ENCODE assay signal across 8 cellular contexts in genomic region chr13:45341034-45341798, GRCh38. TPM values are rescaled to one million over a fixed set of nuclear protein-coding genes. Genes with fewer than 3 reads are reported as not detected.
DNase-seq lines count a peak whose midpoint lies in the region; ATAC-seq and TF ChIP-seq lines count a peak whose summit lies in the region.

Gene TPT1 (minus strand): TSS chr13:45341183. CDS start chr13:45341069, 114 bp downstream.

- H3K4me1 ChIP-seq in DOHH2 (ENCODE audit: control insufficient read depth, low read length) (peaks cover 36% of the 10 kb centered on the region), GM23338 (ENCODE audit: insufficient read depth) (peaks cover 26% of the 10 kb centered on the region), fibroblast of lung (ENCODE audit: control insufficient read depth, extremely low read depth, insufficient read depth, low read length) (peaks cover 3% of the 10 kb centered on the region)

- H2AFZ ChIP-seq in GM23338 (peak within 1 kb of the TSS; percentile 95), fibroblast of lung (ENCODE audit: low read length) (peak within 1 kb of the TSS; percentile 79)

- peak; percentile 98 for DNase-seq in GM23338 (ENCODE audit: low spot score)
- DNase-seq in LHCN-M2 (ENCODE audit: low read depth) = peak; percentile 98
- peak; percentile 97 for DNase-seq in RPMI8226
- DNase-seq in fibroblast of lung (ENCODE audit: low read depth in 2 of 2) = peak; percentile 97 to 99
- DNase-seq in natural killer cell = peak; percentile 99
- DNase-seq in stimulated activated naive CD4-positive, alpha-beta T cell treated with Interleukin-2 at 50 U/mL for 16 hours (lab: John Stamatoyannopoulos, UW) = peak; percentile 99

- H3K27ac ChIP-seq in DOHH2 (ENCODE audit: low read depth, low read length) = peak within 1 kb of the TSS; percentile 79
- peak within 1 kb of the TSS; percentile 98 for H3K27ac ChIP-seq in GM23338 (ENCODE audit: low read depth)
- H3K27ac ChIP-seq in fibroblast of lung (ENCODE audit: insufficient read depth, low read length) = peak within 1 kb of the TSS; percentile 98

- ATAC-seq in GM23338 (peak; percentile 90), natural killer cell (peak; percentile 81 to 93 (median 84))
- ATAC-seq in activated T-helper 17 cell treated with anti-CD3 and anti-CD28 coated beads, Interleukin-2, amount 50 U/mL, for 72 hours (replicated peaks) = peak; percentile 82

- H3K9me3 ChIP-seq in DOHH2 (ENCODE audit: control insufficient read depth, insufficient read depth, low read length) (no peaks in the 10 kb centered on the region), fibroblast of lung (ENCODE audit: control insufficient read depth, insufficient read depth, low read depth, low read length) (no peaks in the 10 kb centered on the region)

- peaks cover 6% of the 10 kb centered on the region; the same call in 1 of the 3 replicates for H3K9me3 Mint-ChIP-seq in GM23338
- no peaks in the 10 kb centered on the region for H3K9me3 Mint-ChIP-seq in activated T-helper 17 cell treated with anti-CD3 and anti-CD28 coated beads, Interleukin-2, amount 50 U/mL, for 72 hours
- H3K9me3 Mint-ChIP-seq in natural killer cell = no peaks in the 10 kb centered on the region

- peaks cover 38% of the 10 kb centered on the region for H4K20me1 ChIP-seq in DOHH2 (ENCODE audit: control insufficient read depth, insufficient read depth, low read depth, low read length)
- H4K20me1 ChIP-seq in GM23338 (replicated peaks; ENCODE audit: insufficient read depth) = peaks cover 44% of the 10 kb centered on the region
- H4K20me1 ChIP-seq in fibroblast of lung (ENCODE audit: control insufficient read depth, extremely low read depth, insufficient read depth, low read length) = peaks cover 9% of the 10 kb centered on the region

- H3K27ac Mint-ChIP-seq in GM23338 (peak within 1 kb of the TSS; percentile 100), natural killer cell (peak within 1 kb of the TSS; percentile 72 to 98)
- H3K27ac Mint-ChIP-seq in activated T-helper 17 cell treated with anti-CD3 and anti-CD28 coated beads, Interleukin-2, amount 50 U/mL, for 72 hours = peak within 1 kb of the TSS; percentile 95

- H3K9ac ChIP-seq in fibroblast of lung (ENCODE audit: insufficient read depth, low read length) = peak within 1 kb of the TSS; percentile 99

- H3K27me3 Mint-ChIP-seq in GM23338 (ENCODE audit: insufficient read depth, low read depth, poor library complexity) (peaks cover 12% of the 10 kb centered on the region), natural killer cell (ENCODE audit: low read depth in 2 of 2) (no peaks in the 10 kb centered on the region)
- H3K27me3 Mint-ChIP-seq in activated T-helper 17 cell treated with anti-CD3 and anti-CD28 coated beads, Interleukin-2, amount 50 U/mL, for 72 hours = no peaks in the 10 kb centered on the region

- H3F3A ChIP-seq in DOHH2 (ENCODE audit: control insufficient read depth, insufficient read depth) (peaks cover 38% of the 10 kb centered on the region), GM23338 (replicated peaks; ENCODE audit: low read depth) (peaks cover 36% of the 10 kb centered on the region)

- TF ChIP-seq CTCF in DOHH2 (IDR thresholded peaks at IDR 0.05; ENCODE audit: low read depth, low read length, poor library complexity, severe bottlenecking) (no peak), GM23338 (conservative IDR thresholded peaks at IDR 0.05; ENCODE audit: low read depth in 2 of 2) (no peak), fibroblast of lung (conservative IDR thresholded peaks at IDR 0.05 in 1 of 2, IDR thresholded peaks at IDR 0.05 in 1 of 2; ENCODE audit: low read depth in 1 of 2, low read length in 2 of 2) (no peak), natural killer cell (IDR thresholded peaks at IDR 0.05) (no peak)

- H3K36me3 ChIP-seq in DOHH2 (ENCODE audit: control insufficient read depth, low read length) = peaks cover 49% of the 10 kb centered on the region
- peaks cover 43% of the 10 kb centered on the region for H3K36me3 ChIP-seq in GM23338 (ENCODE audit: insufficient read depth)
- H3K36me3 ChIP-seq in fibroblast of lung (ENCODE audit: control insufficient read depth, insufficient read depth, low read length) = peaks cover 22% of the 10 kb centered on the region

- peak within 1 kb of the TSS; percentile 80 for H3K4me3 ChIP-seq in DOHH2 (ENCODE audit: low read length)
- peak within 1 kb of the TSS; percentile 78 for H3K4me3 ChIP-seq in GM23338
- H3K4me3 ChIP-seq in fibroblast of lung (replicated peaks in 1 of 4; ENCODE audit: control extremely low read depth in 1 of 4, insufficient read depth in 1 of 4, low read depth in 3 of 4, low read length in 4 of 4) = peak within 1 kb of the TSS; percentile 82 to 94 (median 88)

- H3K36me3 Mint-ChIP-seq in GM23338 (ENCODE audit: low read depth) = peaks cover 63% of the 10 kb centered on the region
- peaks cover 95% of the 10 kb centered on the region for H3K36me3 Mint-ChIP-seq in activated T-helper 17 cell treated with anti-CD3 and anti-CD28 coated beads, Interleukin-2, amount 50 U/mL, for 72 hours (ENCODE audit: low read depth)
- H3K36me3 Mint-ChIP-seq in natural killer cell = peaks cover 26% of the 10 kb centered on the region

- intact Hi-C loops in natural killer cell (cut with micrococcal nuclease) = loop anchor here (1.0 kb wide), 3 partner anchors 26 to 123 kb away; partner anchors contain the start of gene COG3

- peaks cover 60% of the 10 kb centered on the region for H3K79me2 ChIP-seq in DOHH2 (ENCODE audit: control insufficient read depth, low read length)
- peaks cover 66% of the 10 kb centered on the region for H3K79me2 ChIP-seq in GM23338 (replicated peaks; ENCODE audit: insufficient read depth)
- peaks cover 55% of the 10 kb centered on the region for H3K79me2 ChIP-seq in fibroblast of lung (ENCODE audit: control insufficient read depth, insufficient read depth, low read length)

- H3K27me3 ChIP-seq in DOHH2 (ENCODE audit: control insufficient read depth, low read length) = no peaks in the 10 kb centered on the region
- no peaks in the 10 kb centered on the region for H3K27me3 ChIP-seq in GM23338 (ENCODE audit: insufficient read depth)
- no peaks in the 10 kb centered on the region for H3K27me3 ChIP-seq in fibroblast of lung (ENCODE audit: control insufficient read depth, insufficient read depth, low read length)

- H3K9me2 ChIP-seq in DOHH2 (replicated peaks; ENCODE audit: control insufficient read depth, low read length) = no peaks in the 10 kb centered on the region
- no peaks in the 10 kb centered on the region for H3K9me2 ChIP-seq in GM23338 (ENCODE audit: insufficient read depth)

- H3K4me3 Mint-ChIP-seq in GM23338 (peak within 1 kb of the TSS; percentile 98), natural killer cell (peak within 1 kb of the TSS; percentile 94)
- H3K4me3 Mint-ChIP-seq in activated T-helper 17 cell treated with anti-CD3 and anti-CD28 coated beads, Interleukin-2, amount 50 U/mL, for 72 hours = peak within 1 kb of the TSS; percentile 92

- H3K4me1 Mint-ChIP-seq in GM23338 (peaks cover 27% of the 10 kb centered on the region), natural killer cell (peaks cover 46 to 55% of the 10 kb centered on the region in 2 donors)
- peaks cover 25% of the 10 kb centered on the region for H3K4me1 Mint-ChIP-seq in activated T-helper 17 cell treated with anti-CD3 and anti-CD28 coated beads, Interleukin-2, amount 50 U/mL, for 72 hours

- H3K4me2 ChIP-seq in DOHH2 (ENCODE audit: low read length) (peak within 1 kb of the TSS; percentile 67), GM23338 (peak within 1 kb of the TSS; percentile 94), fibroblast of lung (ENCODE audit: extremely low read depth, insufficient read depth, low read length) (peak within 1 kb of the TSS; percentile 90)

TF ChIP-seq in GM23338, 12 proteins besides CTCF, POLR2A, EP300 and RAD21 (continues in another document):
- no peak for TF ChIP-seq STAT1 (IDR thresholded peaks at IDR 0.05; ENCODE audit: unreplicated experiment)
- peak; percentile 99 for TF ChIP-seq CREB1 (CRISPR knock-in tag; IDR thresholded peaks at IDR 0.05; ENCODE audit: low read depth)
- TF ChIP-seq, protein P1, sequence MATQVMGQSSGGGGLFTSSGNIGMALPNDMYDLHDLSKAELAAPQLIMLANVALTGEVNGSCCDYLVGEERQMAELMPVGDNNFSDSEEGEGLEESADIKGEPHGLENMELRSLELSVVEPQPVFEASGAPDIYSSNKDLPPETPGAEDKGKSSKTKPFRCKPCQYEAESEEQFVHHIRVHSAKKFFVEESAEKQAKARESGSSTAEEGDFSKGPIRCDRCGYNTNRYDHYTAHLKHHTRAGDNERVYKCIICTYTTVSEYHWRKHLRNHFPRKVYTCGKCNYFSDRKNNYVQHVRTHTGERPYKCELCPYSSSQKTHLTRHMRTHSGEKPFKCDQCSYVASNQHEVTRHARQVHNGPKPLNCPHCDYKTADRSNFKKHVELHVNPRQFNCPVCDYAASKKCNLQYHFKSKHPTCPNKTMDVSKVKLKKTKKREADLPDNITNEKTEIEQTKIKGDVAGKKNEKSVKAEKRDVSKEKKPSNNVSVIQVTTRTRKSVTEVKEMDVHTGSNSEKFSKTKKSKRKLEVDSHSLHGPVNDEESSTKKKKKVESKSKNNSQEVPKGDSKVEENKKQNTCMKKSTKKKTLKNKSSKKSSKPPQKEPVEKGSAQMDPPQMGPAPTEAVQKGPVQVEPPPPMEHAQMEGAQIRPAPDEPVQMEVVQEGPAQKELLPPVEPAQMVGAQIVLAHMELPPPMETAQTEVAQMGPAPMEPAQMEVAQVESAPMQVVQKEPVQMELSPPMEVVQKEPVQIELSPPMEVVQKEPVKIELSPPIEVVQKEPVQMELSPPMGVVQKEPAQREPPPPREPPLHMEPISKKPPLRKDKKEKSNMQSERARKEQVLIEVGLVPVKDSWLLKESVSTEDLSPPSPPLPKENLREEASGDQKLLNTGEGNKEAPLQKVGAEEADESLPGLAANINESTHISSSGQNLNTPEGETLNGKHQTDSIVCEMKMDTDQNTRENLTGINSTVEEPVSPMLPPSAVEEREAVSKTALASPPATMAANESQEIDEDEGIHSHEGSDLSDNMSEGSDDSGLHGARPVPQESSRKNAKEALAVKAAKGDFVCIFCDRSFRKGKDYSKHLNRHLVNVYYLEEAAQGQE (IDR thresholded peaks at IDR 0.05; ENCODE audit: unreplicated experiment) = peak; percentile 8
- TF ChIP-seq POLR2AphosphoS5 (IDR thresholded peaks at IDR 0.05; ENCODE audit: low read depth) = peak; percentile 78
- no peak for TF ChIP-seq EZH2 (IDR thresholded peaks at IDR 0.05; ENCODE audit: low read depth, unreplicated experiment)
- TF ChIP-seq ZNF331 (CRISPR knock-in tag; IDR thresholded peaks at IDR 0.05; ENCODE audit: low read depth) = no peak

RNA-seq across cellular contexts. Expression of gene TPT1, which starts in this region (rescaled TPM):
- total RNA-seq in GM23338 (2014; rRNA removed; shearing (Covaris generic)) = 1,385 and 1,395 TPM in 2 replicates
- polyA plus RNA-seq in GM23338 (2016; fragmentation: Nextera tagmentation; extraction: Ambion mirVana) (2,519 and 3,116 TPM in 2 replicates), fibroblast of lung (4,519 and 5,502 TPM in 2 replicates)
- total RNA-seq in LHCN-M2 (2014; rRNA removed) (1,773 and 1,961 TPM in 2 replicates), fibroblast of lung (2,237 and 3,546 TPM in 2 replicates), natural killer cell (1,000 to 10,000 TPM; 2,606 to 3,166 (median 3,085) TPM)
- 3,733 TPM for polyA plus RNA-seq in LHCN-M2 (2012)
- 1,000 to 10,000 TPM; 3,139 to 4,606 TPM for total RNA-seq in activated T-helper 17 cell treated with anti-CD3 and anti-CD28 coated beads, Interleukin-2, amount 50 U/mL, for 72 hours
- 4,029 and 5,282 TPM in 2 replicates for polyA plus RNA-seq in fibroblast of lung (2012)
- polyA minus RNA-seq in fibroblast of lung (ENCODE audit: low replicate concordance) = 367 and 621 TPM in 2 replicates

Comparison
In these comparisons a context has a peak if more than half of its experiments do, and no peak if none do; other contexts are left out.
1. Peak in every context shown above with its lines: DNase-seq, ATAC-seq, H3K4me3 ChIP-seq and H3K27ac ChIP-seq.